Comparison of ENCODE assay signal across 12 cellular contexts in the genomic region with DNA sequence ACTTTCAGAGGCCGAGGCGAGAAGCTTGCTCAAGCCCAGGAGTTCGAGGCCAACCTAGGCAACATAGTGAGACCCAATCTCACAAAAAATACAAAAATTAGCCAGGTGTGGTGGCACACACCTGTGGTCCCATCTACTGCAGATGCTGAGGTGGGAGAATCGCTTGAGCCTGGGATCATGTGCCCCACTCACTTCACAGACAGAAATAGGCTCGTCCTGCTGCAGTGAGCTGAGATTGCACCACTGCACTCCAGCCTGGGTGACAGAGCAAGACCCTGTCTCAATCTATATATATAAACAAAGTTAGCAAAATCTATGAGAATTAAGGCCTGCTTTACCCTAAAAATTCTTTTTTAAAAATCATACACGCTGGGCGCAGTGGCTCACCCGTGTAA. TPM values are rescaled to one million over a fixed set of nuclear protein-coding genes. Genes with fewer than 3 reads are reported as not detected.
DNase-seq lines count a peak whose midpoint lies in the region; ATAC-seq and TF ChIP-seq lines count a peak whose summit lies in the region.
"Had no signal": no experiment of that assay in that cellular context is flagged by ENCODE, and none has a peak within 500 bp of the region (broad histone marks: within the 10 kb centered on the region; RNA-seq: fewer than 3 reads in every experiment).

No MANE protein-coding gene starts in this region.

- peak overlapping the region; percentile 86 for H3K9ac ChIP-seq in mesenchymal stem cell (ENCODE audit: low read length)

- no peak for ATAC-seq in CD8-positive, alpha-beta T cell
- ATAC-seq in HG02884 (IDR thresholded peaks at IDR 0.05; ENCODE audit: unreplicated experiment): no peak

- H3K27me3 ChIP-seq in mesenchymal stem cell (ENCODE audit: control insufficient read depth in 1 of 2, insufficient read depth in 1 of 2, low read length in 2 of 2) (no peaks in the 10 kb centered on the region), tibial artery (no peaks in the 10 kb centered on the region)
- no peaks in the 10 kb centered on the region for H3K27me3 ChIP-seq in CD8-positive, alpha-beta T cell (ENCODE audit: insufficient read depth, low read length)

- H2BK120ac ChIP-seq in mesenchymal stem cell (ENCODE audit: low read depth, low read length): no peak overlapping the region

- H3K79me1 ChIP-seq in mesenchymal stem cell (replicated peaks; ENCODE audit: low read length, poor library complexity, severe bottlenecking): no peaks in the 10 kb centered on the region

- no peak overlapping the region for H2BK12ac ChIP-seq in mesenchymal stem cell (ENCODE audit: low read length in 2 of 2)

- DNase-seq in T-helper 1 cell: no peak
- no peak for DNase-seq in mesenchymal stem cell
- DNase-seq in tibial artery: no peak
- DNase-seq in T-helper 2 cell treated with Interferon-gamma antibody and Interleukin-4, amounts not matched to agents 5 μg/mL and 100 μg/mL, for 36 hours (ENCODE audit: low spot score): no peak
- DNase-seq in CD8-positive, alpha-beta T cell: no peak
- DNase-seq: naive thymus-derived CD8-positive, alpha-beta T cell had no signal

- H3K4ac ChIP-seq in mesenchymal stem cell (ENCODE audit: low read depth in 1 of 2, low read length in 2 of 2): no peak overlapping the region

- no peak overlapping the region for H2AFZ ChIP-seq in mesenchymal stem cell (ENCODE audit: low read depth, low read length)

- no peak overlapping the region for H3K4me3 Mint-ChIP-seq in T-helper 1 cell treated with Interleukin-12 subunit alpha and Interleukin-12 subunit beta and Interleukin-4 antibody, amounts not matched to agents 30 μg/mL and 1 μg/mL, for 36 hours
- H3K4me3 Mint-ChIP-seq in brain: no peak overlapping the region
- H3K4me3 Mint-ChIP-seq in T-helper 2 cell treated with Interferon-gamma antibody and Interleukin-4, amounts not matched to agents 5 μg/mL and 100 μg/mL, for 36 hours: no peak overlapping the region
- no peak overlapping the region for H3K4me3 Mint-ChIP-seq in CD8-positive, alpha-beta T cell

- H3K14ac ChIP-seq in mesenchymal stem cell (ENCODE audit: low read length in 2 of 2): no peak overlapping the region

- no peak overlapping the region for H2BK5ac ChIP-seq in mesenchymal stem cell (ENCODE audit: low read depth, low read length, poor library complexity, severe bottlenecking)

- no peaks in the 10 kb centered on the region for H3K36me3 Mint-ChIP-seq in T-helper 1 cell treated with Interleukin-12 subunit alpha and Interleukin-12 subunit beta and Interleukin-4 antibody, amounts not matched to agents 30 μg/mL and 1 μg/mL, for 36 hours (ENCODE audit: low read depth)
- no peaks in the 10 kb centered on the region for H3K36me3 Mint-ChIP-seq in brain
- H3K36me3 Mint-ChIP-seq in T-helper 2 cell treated with Interferon-gamma antibody and Interleukin-4, amounts not matched to agents 5 μg/mL and 100 μg/mL, for 36 hours (ENCODE audit: low read depth): no peaks in the 10 kb centered on the region
- H3K36me3 Mint-ChIP-seq in CD8-positive, alpha-beta T cell: no peaks in the 10 kb centered on the region
- H3K36me3 Mint-ChIP-seq: activated naive CD8-positive, alpha-beta T cell treated with anti-CD3 and anti-CD28 coated beads, Interleukin-2, amount 10 ng/mL, durations not matched to agents 7 days and 5 days; naive thymus-derived CD8-positive, alpha-beta T cell had no signal

- H3K23ac ChIP-seq in mesenchymal stem cell (ENCODE audit: low read length in 2 of 2): no peak overlapping the region

- CTCF ChIA-PET in CD8-positive, alpha-beta T cell (lab: Charles Lee): interaction anchor here (0.8 to 1.6 kb wide), 2 partner anchors 31 to 34 kb away, joined by 3 read pairs; no protein-coding TSS in a partner anchor

- TF ChIP-seq CTCF in brain (conservative IDR thresholded peaks at IDR 0.05) (no peak), tibial artery (IDR thresholded peaks at IDR 0.05) (no peak)
- no peak for TF ChIP-seq CTCF in CD8-positive, alpha-beta T cell (IDR thresholded peaks at IDR 0.05)

- POLR2A ChIA-PET in CD8-positive, alpha-beta T cell (lab: Charles Lee): interaction anchor here (0.6 kb wide), 1 partner anchor 84 kb away, joined by 3 read pairs; no protein-coding TSS in a partner anchor

- H2AK5ac ChIP-seq in mesenchymal stem cell (ENCODE audit: low read length, severe bottlenecking): no peak overlapping the region

- intact Hi-C loops in tibial artery (cut with DNase I; ENCODE audit: low total_unique reads): loop anchor here (2.0 kb wide), 1 partner anchor 29 kb away; no protein-coding TSS in a partner anchor
- intact Hi-C loops in CD8-positive, alpha-beta T cell (cut with DNase I, micrococcal nuclease): no loop called here

- no peak overlapping the region for H3K4me2 ChIP-seq in mesenchymal stem cell (ENCODE audit: low read length, poor library complexity, severe bottlenecking)

- H3K4me3 ChIP-seq in mesenchymal stem cell (ENCODE audit: insufficient read depth in 1 of 2, low read depth in 1 of 2, low read length in 2 of 2) (no peak overlapping the region), tibial artery (no peak overlapping the region)
- H3K4me3 ChIP-seq in CD8-positive, alpha-beta T cell (ENCODE audit: low read depth, low read length): no peak overlapping the region

- WGBS in mesenchymal stem cell: 92% methylated on average over 8 of the region's 8 CpGs

- peak overlapping the region; percentile 94 for H3K27ac Mint-ChIP-seq in T-helper 1 cell treated with Interleukin-12 subunit alpha and Interleukin-12 subunit beta and Interleukin-4 antibody, amounts not matched to agents 30 μg/mL and 1 μg/mL, for 36 hours
- H3K27ac Mint-ChIP-seq in brain: peak overlapping the region in 3 of 5 experiments; percentile 85 to 92 (median 89)
- no peak overlapping the region for H3K27ac Mint-ChIP-seq in T-helper 2 cell treated with Interferon-gamma antibody and Interleukin-4, amounts not matched to agents 5 μg/mL and 100 μg/mL, for 36 hours
- H3K27ac Mint-ChIP-seq in CD8-positive, alpha-beta T cell: no peak overlapping the region

- H3K4me1 ChIP-seq in mesenchymal stem cell (ENCODE audit: control insufficient read depth, insufficient read depth, low read depth, low read length) (peaks cover 10% of the 10 kb centered on the region), tibial artery (peaks cover 11 to 70% (median 46%) of the 10 kb centered on the region in 4 donors)
- peaks cover 10% of the 10 kb centered on the region for H3K4me1 ChIP-seq in CD8-positive, alpha-beta T cell (ENCODE audit: insufficient read depth, low read length)

- peaks cover 32% of the 10 kb centered on the region for H3K4me1 Mint-ChIP-seq in T-helper 1 cell treated with Interleukin-12 subunit alpha and Interleukin-12 subunit beta and Interleukin-4 antibody, amounts not matched to agents 30 μg/mL and 1 μg/mL, for 36 hours (ENCODE audit: low read depth)
- peaks cover 42% of the 10 kb centered on the region for H3K4me1 Mint-ChIP-seq in brain
- peaks cover 29% of the 10 kb centered on the region for H3K4me1 Mint-ChIP-seq in T-helper 2 cell treated with Interferon-gamma antibody and Interleukin-4, amounts not matched to agents 5 μg/mL and 100 μg/mL, for 36 hours (ENCODE audit: low read depth)
- H3K4me1 Mint-ChIP-seq in CD8-positive, alpha-beta T cell (ENCODE audit: low read depth): peaks cover 12% of the 10 kb centered on the region

- H3K27ac ChIP-seq in mesenchymal stem cell (ENCODE audit: low read length, poor library complexity, severe bottlenecking): no peak overlapping the region
- H3K27ac ChIP-seq in tibial artery: peak overlapping the region; percentile 92 to 97
- H3K27ac ChIP-seq in CD8-positive, alpha-beta T cell (ENCODE audit: low read depth, low read length): no peak overlapping the region

- no peak overlapping the region for H3K18ac ChIP-seq in mesenchymal stem cell (ENCODE audit: low read depth in 1 of 2, low read length in 2 of 2)

- no peak overlapping the region for H4K91ac ChIP-seq in mesenchymal stem cell (ENCODE audit: low read length)

- H2BK15ac ChIP-seq in mesenchymal stem cell (ENCODE audit: low read depth, poor library complexity, severe bottlenecking): no peak overlapping the region

- no peaks in the 10 kb centered on the region for H3K9me3 Mint-ChIP-seq in T-helper 1 cell treated with Interleukin-12 subunit alpha and Interleukin-12 subunit beta and Interleukin-4 antibody, amounts not matched to agents 30 μg/mL and 1 μg/mL, for 36 hours
- H3K9me3 Mint-ChIP-seq in brain: peaks cover 0 to 4% (median 0%) of the 10 kb centered on the region in 5 experiments
- H3K9me3 Mint-ChIP-seq in T-helper 2 cell treated with Interferon-gamma antibody and Interleukin-4, amounts not matched to agents 5 μg/mL and 100 μg/mL, for 36 hours: no peaks in the 10 kb centered on the region
- H3K9me3 Mint-ChIP-seq in CD8-positive, alpha-beta T cell: no peaks in the 10 kb centered on the region
- H3K9me3 Mint-ChIP-seq: activated naive CD8-positive, alpha-beta T cell treated with anti-CD3 and anti-CD28 coated beads, Interleukin-2, amount 10 ng/mL, durations not matched to agents 7 days and 5 days; naive thymus-derived CD8-positive, alpha-beta T cell had no signal

- H3K36me3 ChIP-seq in mesenchymal stem cell (ENCODE audit: control insufficient read depth in 1 of 2, insufficient read depth in 2 of 2, low read depth in 1 of 2, low read length in 2 of 2) (no peaks in the 10 kb centered on the region), tibial artery (no peaks in the 10 kb centered on the region)
- no peaks in the 10 kb centered on the region for H3K36me3 ChIP-seq in CD8-positive, alpha-beta T cell (ENCODE audit: insufficient read depth, low read length)

- no peaks in the 10 kb centered on the region for H3K27me3 Mint-ChIP-seq in T-helper 1 cell treated with Interleukin-12 subunit alpha and Interleukin-12 subunit beta and Interleukin-4 antibody, amounts not matched to agents 30 μg/mL and 1 μg/mL, for 36 hours (ENCODE audit: low read depth)
- H3K27me3 Mint-ChIP-seq in brain: no peaks in the 10 kb centered on the region
- H3K27me3 Mint-ChIP-seq in T-helper 2 cell treated with Interferon-gamma antibody and Interleukin-4, amounts not matched to agents 5 μg/mL and 100 μg/mL, for 36 hours (ENCODE audit: low read depth): no peaks in the 10 kb centered on the region
- no peaks in the 10 kb centered on the region for H3K27me3 Mint-ChIP-seq in CD8-positive, alpha-beta T cell (ENCODE audit: low read depth)
- H3K27me3 Mint-ChIP-seq: naive thymus-derived CD8-positive, alpha-beta T cell had no signal

- H4K8ac ChIP-seq in mesenchymal stem cell (ENCODE audit: low read length): no peak overlapping the region

- H3K9me3 ChIP-seq in mesenchymal stem cell (ENCODE audit: control insufficient read depth, low read length): no peaks in the 10 kb centered on the region
- no peaks in the 10 kb centered on the region for H3K9me3 ChIP-seq in tibial artery
- H3K9me3 ChIP-seq in CD8-positive, alpha-beta T cell (ENCODE audit: low read length): no peaks in the 10 kb centered on the region

RNA-seq across cellular contexts. Expression of a gene that starts 50.8 kb away (rescaled TPM):
- not detected for polyA plus RNA-seq in brain (ENCODE audit: insufficient read depth, low read depth, low replicate concordance)
- polyA plus RNA-seq in mesenchymal stem cell (2013, experiment 1 of 2): not detected
- not detected for polyA plus RNA-seq in mesenchymal stem cell (2013, experiment 2 of 2)
- total RNA-seq in CD8-positive, alpha-beta T cell: not detected
- total RNA-seq: A172; activated naive CD8-positive, alpha-beta T cell treated with anti-CD3 and anti-CD28 coated beads, Interleukin-2, amount 10 ng/mL, durations not matched to agents 7 days and 5 days; fibroblast of villous mesenchyme; naive thymus-derived CD8-positive, alpha-beta T cell had no signal
- polyA plus RNA-seq: naive thymus-derived CD8-positive, alpha-beta T cell had no signal

Comparison
In these comparisons a context has a peak if more than half of its experiments do, and no peak if none do; other contexts are left out.
1. H3K27ac Mint-ChIP-seq: peak in T-helper 1 cell treated with Interleukin-12 subunit alpha and Interleukin-12 subunit beta and Interleukin-4 antibody, amounts not matched to agents 30 μg/mL and 1 μg/mL, for 36 hours (single experiment) and brain (3 of 5); none in T-helper 2 cell treated with Interferon-gamma antibody and Interleukin-4, amounts not matched to agents 5 μg/mL and 100 μg/mL, for 36 hours (single experiment) and CD8-positive, alpha-beta T cell (single experiment).
2. H3K27ac ChIP-seq: peak in tibial artery (2 of 2); none in mesenchymal stem cell (single experiment) and CD8-positive, alpha-beta T cell (single experiment).